In the genomic region with DNA sequence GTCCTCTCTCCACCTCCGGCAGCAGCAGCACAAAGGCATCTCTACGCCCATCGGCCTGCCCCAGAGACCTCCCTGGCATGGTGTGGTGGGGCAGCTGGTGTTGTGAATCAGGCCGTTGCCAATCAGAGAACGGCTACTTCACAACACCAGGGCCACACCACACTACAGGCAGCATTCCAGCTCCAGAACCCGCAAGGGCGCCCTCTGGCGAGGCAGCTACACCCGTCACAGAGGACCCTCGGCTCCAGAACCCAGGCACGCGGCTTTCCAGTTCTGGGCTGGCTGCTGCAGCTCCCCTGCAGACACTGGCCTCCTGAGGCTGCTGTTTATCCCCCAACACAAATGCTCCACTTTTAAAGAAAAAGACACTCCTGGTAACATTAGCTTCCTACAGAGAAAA, we compare ENCODE assay signal across 8 cellular contexts.
DNase-seq lines count a peak whose midpoint lies in the region; FAIRE-seq and TF ChIP-seq lines count a peak whose summit lies in the region.

No MANE protein-coding gene starts in this region.

- no peak overlapping the region for H3K9ac ChIP-seq in fibroblast of lung (ENCODE audit: insufficient read depth, low read length)

- H3K9me3 ChIP-seq in fibroblast of lung (ENCODE audit: control insufficient read depth, insufficient read depth, low read depth, low read length): no peaks in the 10 kb centered on the region
- no peaks in the 10 kb centered on the region for H3K9me3 ChIP-seq in small intestine (ENCODE audit: control insufficient read depth, low read depth)

- no peaks in the 10 kb centered on the region for H3K36me3 Mint-ChIP-seq in immature natural killer cell

- peaks cover 2 to 10% (median 7%) of the 10 kb centered on the region in 3 donors for H3K27me3 Mint-ChIP-seq in immature natural killer cell (ENCODE audit: low read depth in 3 of 3)

- no peak overlapping the region for H3K4me2 ChIP-seq in fibroblast of lung (ENCODE audit: extremely low read depth, insufficient read depth, low read length)

- 16 to 34% (median 32%) methylated on average over 12 of the region's 12 CpGs for WGBS in small intestine, 3 donors

- no peak overlapping the region for H3K4me3 Mint-ChIP-seq in immature natural killer cell

- H3K36me3 ChIP-seq in fibroblast of lung (ENCODE audit: control insufficient read depth, insufficient read depth, low read length) (peaks cover 6% of the 10 kb centered on the region), small intestine (ENCODE audit: control insufficient read depth in 2 of 2, insufficient read depth in 2 of 2, low read length in 2 of 2) (no peaks in the 10 kb centered on the region)

- H3K27ac ChIP-seq in fibroblast of lung (ENCODE audit: insufficient read depth, low read length) (no peak overlapping the region), small intestine (ENCODE audit: low read depth in 1 of 2, low read length in 1 of 2) (no peak overlapping the region)

- peak; percentile 31 for DNase-seq in AG08396 (ENCODE audit: low spot score)
- peak; percentile 34 for DNase-seq in GM19238 (ENCODE audit: insufficient read length, low spot score)
- DNase-seq in fibroblast of lung (ENCODE audit: low read depth in 2 of 2): peak; percentile 13 to 43
- DNase-seq in small intestine: peak; percentile 31
- no peak for DNase-seq in immature natural killer cell
- no peak for DNase-seq in central memory CD4-positive, alpha-beta T cell
- no peak for DNase-seq in occipital lobe (lab: John Stamatoyannopoulos, UW)

- TF ChIP-seq CTCF in WI38 (IDR thresholded peaks at IDR 0.05; ENCODE audit: low read depth, low read length): peak; percentile 28; the same call in 1 of the 2 replicates
- peak; percentile 33 to 54 for TF ChIP-seq CTCF in fibroblast of lung (conservative IDR thresholded peaks at IDR 0.05 in 1 of 2, IDR thresholded peaks at IDR 0.05 in 1 of 2; ENCODE audit: low read depth in 1 of 2, low read length in 2 of 2)

- no peaks in the 10 kb centered on the region for H3K4me1 Mint-ChIP-seq in immature natural killer cell

- no peaks in the 10 kb centered on the region for H4K20me1 ChIP-seq in fibroblast of lung (ENCODE audit: control insufficient read depth, extremely low read depth, insufficient read depth, low read length)

- H3K4me1 ChIP-seq in fibroblast of lung (ENCODE audit: control insufficient read depth, extremely low read depth, insufficient read depth, low read length): no peaks in the 10 kb centered on the region
- no peaks in the 10 kb centered on the region for H3K4me1 ChIP-seq in small intestine (ENCODE audit: control insufficient read depth in 2 of 2, insufficient read depth in 1 of 2, low read depth in 1 of 2, low read length in 1 of 2)

- FAIRE-seq in small intestine (lab: Jason Lieb, UNC): no peak

- no peaks in the 10 kb centered on the region for H3K79me2 ChIP-seq in fibroblast of lung (ENCODE audit: control insufficient read depth, insufficient read depth, low read length)

- no peak overlapping the region for H2AFZ ChIP-seq in fibroblast of lung (ENCODE audit: low read length)

- H3K27ac Mint-ChIP-seq in immature natural killer cell: no peak overlapping the region

- H3K4me3 ChIP-seq in WI38 (ENCODE audit: low read depth, low read length) (no peak overlapping the region), fibroblast of lung (replicated peaks in 1 of 4; ENCODE audit: control extremely low read depth in 1 of 4, insufficient read depth in 1 of 4, low read depth in 3 of 4, low read length in 4 of 4) (no peak overlapping the region), small intestine (ENCODE audit: low read depth in 1 of 2, low read length in 2 of 2) (no peak overlapping the region)

- H3K9me3 Mint-ChIP-seq in immature natural killer cell: no peaks in the 10 kb centered on the region

- no peaks in the 10 kb centered on the region for H3K27me3 ChIP-seq in fibroblast of lung (ENCODE audit: control insufficient read depth, insufficient read depth, low read length)
- H3K27me3 ChIP-seq in small intestine (ENCODE audit: control insufficient read depth in 2 of 2, insufficient read depth in 2 of 2, low read length in 2 of 2): peaks cover 0 to 4% of the 10 kb centered on the region in 2 donors

Comparison
In these comparisons a context has a peak if more than half of its experiments do, and no peak if none do; other contexts are left out.
1. DNase-seq: peak in AG08396 (single experiment), GM19238 (single experiment), fibroblast of lung (2 of 2) and small intestine (single experiment); none in immature natural killer cell (0 of 3), central memory CD4-positive, alpha-beta T cell (single experiment) and occipital lobe (single experiment).